In the genomic region with DNA sequence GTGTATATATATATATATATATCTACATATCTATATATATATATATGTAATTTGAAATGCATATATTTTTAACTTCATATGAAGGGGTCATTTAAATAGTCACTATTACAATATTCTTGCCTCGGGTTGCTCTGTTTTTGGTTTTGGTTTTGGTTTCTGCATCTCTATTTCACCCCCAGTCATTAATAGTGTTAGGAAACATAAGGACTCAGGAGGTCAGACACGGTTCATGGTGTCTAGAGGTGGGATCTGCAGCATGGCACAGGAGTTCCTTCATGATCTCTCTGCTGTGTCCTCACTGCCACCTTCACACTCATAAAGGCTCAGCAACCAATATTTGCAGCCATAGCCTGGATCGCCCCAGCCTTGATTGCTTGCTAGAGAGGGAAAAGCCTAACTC, we compare ENCODE assay signal across 18 cellular contexts. TPM values are rescaled to one million over a fixed set of nuclear protein-coding genes. Genes with fewer than 3 reads are reported as not detected.
DNase-seq lines count a peak whose midpoint lies in the region; ATAC-seq and TF ChIP-seq lines count a peak whose summit lies in the region.
"Had no signal": no experiment of that assay in that cellular context is flagged by ENCODE, and none has a peak within 500 bp of the region (broad histone marks: within the 10 kb centered on the region; RNA-seq: fewer than 3 reads in every experiment).

No MANE protein-coding gene starts in this region.

- no peak for ATAC-seq in activated CD8-positive, alpha-beta T cell treated with anti-CD3 and anti-CD28 coated beads, Interleukin-2, amount 10 ng/mL, durations not matched to agents 7 days and 5 days
- ATAC-seq in naive thymus-derived CD4-positive, alpha-beta T cell: no peak
- ATAC-seq: A549 had no signal

- H3K4me1 Mint-ChIP-seq in activated CD4-positive, alpha-beta memory T cell treated with anti-CD3 and anti-CD28 coated beads for 36 hours (ENCODE audit: low read depth): peaks cover 46% of the 10 kb centered on the region
- peaks cover 33% of the 10 kb centered on the region for H3K4me1 Mint-ChIP-seq in activated CD4-positive, alpha-beta memory T cell treated with anti-CD3 and anti-CD28 coated beads, Interleukin-2, amount 10 ng/mL, durations not matched to agents 7 days and 5 days
- H3K4me1 Mint-ChIP-seq in CD8-positive, alpha-beta memory T cell: peaks cover 25 to 56% (median 56%) of the 10 kb centered on the region in 3 donors
- H3K4me1 Mint-ChIP-seq in activated CD8-positive, alpha-beta T cell treated with anti-CD3 and anti-CD28 coated beads, Interleukin-2, amount 10 ng/mL, durations not matched to agents 7 days and 5 days (ENCODE audit: low read depth): peaks cover 44% of the 10 kb centered on the region
- H3K4me1 Mint-ChIP-seq in naive thymus-derived CD4-positive, alpha-beta T cell: peaks cover 7 to 32% (median 19%) of the 10 kb centered on the region in 7 donors

- peaks cover 14% of the 10 kb centered on the region for H3K4me1 ChIP-seq in CD8-positive, alpha-beta memory T cell (ENCODE audit: insufficient read depth, low read length)
- peaks cover 10 to 13% of the 10 kb centered on the region in 2 donors for H3K4me1 ChIP-seq in naive thymus-derived CD4-positive, alpha-beta T cell (ENCODE audit: control insufficient read depth in 2 of 2, insufficient read depth in 2 of 2, low read length in 2 of 2)
- H3K4me1 ChIP-seq in sigmoid colon: no peaks in the 10 kb centered on the region
- H3K4me1 ChIP-seq: A549 had no signal

- no peak overlapping the region for H3K27ac ChIP-seq in CD8-positive, alpha-beta memory T cell (ENCODE audit: low read depth, low read length)
- H3K27ac ChIP-seq in naive thymus-derived CD4-positive, alpha-beta T cell (ENCODE audit: low read depth, low read length): no peak overlapping the region
- H3K27ac ChIP-seq in sigmoid colon: no peak overlapping the region
- H3K27ac ChIP-seq: A549 had no signal

- POLR2A ChIA-PET in activated CD4-positive, alpha-beta memory T cell treated with anti-CD3 and anti-CD28 coated beads for 36 hours (lab: Charles Lee): no interaction called here
- POLR2A ChIA-PET in activated CD4-positive, alpha-beta memory T cell treated with anti-CD3 and anti-CD28 coated beads, Interleukin-2, amount 10 ng/mL, durations not matched to agents 7 days and 5 days (lab: Charles Lee): interaction anchor here (0.6 to 2.1 kb wide), 3 partner anchors 10 to 64 kb away, joined by 3 to 7 read pairs (median 3); no protein-coding TSS in a partner anchor
- POLR2A ChIA-PET in CD8-positive, alpha-beta memory T cell (lab: Charles Lee): no interaction called here
- POLR2A ChIA-PET in activated CD8-positive, alpha-beta T cell treated with anti-CD3 and anti-CD28 coated beads, Interleukin-2, amount 10 ng/mL, durations not matched to agents 7 days and 5 days (lab: Charles Lee): interaction anchor here (1.0 kb wide), 1 partner anchor 48 kb away, joined by 3 read pairs; a partner anchor contains a TSS
- POLR2A ChIA-PET in naive thymus-derived CD4-positive, alpha-beta T cell (lab: Charles Lee): interaction anchor here (1.4 kb wide), 1 partner anchor 59 kb away, joined by 4 read pairs; no protein-coding TSS in a partner anchor

- CTCF ChIA-PET in activated CD4-positive, alpha-beta memory T cell treated with anti-CD3 and anti-CD28 coated beads for 36 hours (lab: Charles Lee): interaction anchor here (0.8 to 1.6 kb wide), 3 partner anchors 23 to 90 kb away, joined by 3 to 4 read pairs (median 4); no protein-coding TSS in a partner anchor
- CTCF ChIA-PET in activated CD4-positive, alpha-beta memory T cell treated with anti-CD3 and anti-CD28 coated beads, Interleukin-2, amount 10 ng/mL, durations not matched to agents 7 days and 5 days (lab: Charles Lee): interaction anchor here (1.4 kb wide), 1 partner anchor 23 kb away, joined by 3 read pairs; no protein-coding TSS in a partner anchor
- CTCF ChIA-PET in CD8-positive, alpha-beta memory T cell (lab: Charles Lee): interaction anchor here (0.8 kb wide), 1 partner anchor 90 kb away, joined by 3 read pairs; no protein-coding TSS in a partner anchor
- CTCF ChIA-PET in activated CD8-positive, alpha-beta T cell treated with anti-CD3 and anti-CD28 coated beads, Interleukin-2, amount 10 ng/mL, durations not matched to agents 7 days and 5 days (lab: Charles Lee): interaction anchor here (0.7 to 3.0 kb wide), 2 partner anchors 23 to 89 kb away, joined by 3 to 10 read pairs; no protein-coding TSS in a partner anchor
- CTCF ChIA-PET in naive thymus-derived CD4-positive, alpha-beta T cell (lab: Charles Lee): no interaction called here

- peaks cover 80% of the 10 kb centered on the region for H3K36me3 ChIP-seq in CD8-positive, alpha-beta memory T cell (ENCODE audit: insufficient read depth, low read length)
- H3K36me3 ChIP-seq in naive thymus-derived CD4-positive, alpha-beta T cell (ENCODE audit: control insufficient read depth in 2 of 3, insufficient read depth in 3 of 3, low read length in 3 of 3): peaks cover 55 to 88% (median 70%) of the 10 kb centered on the region in 3 experiments
- H3K36me3 ChIP-seq in sigmoid colon: no peaks in the 10 kb centered on the region
- H3K36me3 ChIP-seq: MG63 had no signal

- intact Hi-C loops in activated CD4-positive, alpha-beta memory T cell treated with anti-CD3 and anti-CD28 coated beads for 36 hours (cut with micrococcal nuclease): no loop called here
- intact Hi-C loops in naive thymus-derived CD4-positive, alpha-beta T cell (cut with micrococcal nuclease): no loop called here
- intact Hi-C loops in sigmoid colon (cut with DNase I): no loop called here

- peaks cover 87% of the 10 kb centered on the region for H3K36me3 Mint-ChIP-seq in activated CD4-positive, alpha-beta memory T cell treated with anti-CD3 and anti-CD28 coated beads for 36 hours
- H3K36me3 Mint-ChIP-seq in activated CD4-positive, alpha-beta memory T cell treated with anti-CD3 and anti-CD28 coated beads, Interleukin-2, amount 10 ng/mL, durations not matched to agents 7 days and 5 days (ENCODE audit: low read depth): peaks cover 91% of the 10 kb centered on the region
- H3K36me3 Mint-ChIP-seq in CD8-positive, alpha-beta memory T cell: peaks cover 29 to 87% (median 49%) of the 10 kb centered on the region in 3 donors
- H3K36me3 Mint-ChIP-seq in activated CD8-positive, alpha-beta T cell treated with anti-CD3 and anti-CD28 coated beads, Interleukin-2, amount 10 ng/mL, durations not matched to agents 7 days and 5 days (ENCODE audit: low read depth): peaks cover 94% of the 10 kb centered on the region
- peaks cover 29 to 83% (median 82%) of the 10 kb centered on the region in 5 donors for H3K36me3 Mint-ChIP-seq in naive thymus-derived CD4-positive, alpha-beta T cell

- no peak overlapping the region for H3K4me3 ChIP-seq in CD8-positive, alpha-beta memory T cell (ENCODE audit: low read length)
- H3K4me3 ChIP-seq in naive thymus-derived CD4-positive, alpha-beta T cell (ENCODE audit: low read length): no peak overlapping the region
- H3K4me3 ChIP-seq in sigmoid colon: no peak overlapping the region
- H3K4me3 ChIP-seq: A549, MG63 had no signal

- H3K9me3 ChIP-seq in CD8-positive, alpha-beta memory T cell (ENCODE audit: low read length): no peaks in the 10 kb centered on the region
- no peaks in the 10 kb centered on the region for H3K9me3 ChIP-seq in naive thymus-derived CD4-positive, alpha-beta T cell (ENCODE audit: control insufficient read depth in 2 of 3, low read length in 3 of 3)
- no peaks in the 10 kb centered on the region for H3K9me3 ChIP-seq in sigmoid colon
- H3K9me3 ChIP-seq: A549, MG63 had no signal

- no peak overlapping the region for H3K4me3 Mint-ChIP-seq in activated CD4-positive, alpha-beta memory T cell treated with anti-CD3 and anti-CD28 coated beads for 36 hours
- H3K4me3 Mint-ChIP-seq in activated CD4-positive, alpha-beta memory T cell treated with anti-CD3 and anti-CD28 coated beads, Interleukin-2, amount 10 ng/mL, durations not matched to agents 7 days and 5 days: no peak overlapping the region
- no peak overlapping the region for H3K4me3 Mint-ChIP-seq in CD8-positive, alpha-beta memory T cell
- H3K4me3 Mint-ChIP-seq in activated CD8-positive, alpha-beta T cell treated with anti-CD3 and anti-CD28 coated beads, Interleukin-2, amount 10 ng/mL, durations not matched to agents 7 days and 5 days: no peak overlapping the region
- peak overlapping the region in 1 of 10 donors; percentile 34 for H3K4me3 Mint-ChIP-seq in naive thymus-derived CD4-positive, alpha-beta T cell

- H3K27me3 Mint-ChIP-seq in activated CD4-positive, alpha-beta memory T cell treated with anti-CD3 and anti-CD28 coated beads for 36 hours: no peaks in the 10 kb centered on the region
- no peaks in the 10 kb centered on the region for H3K27me3 Mint-ChIP-seq in activated CD4-positive, alpha-beta memory T cell treated with anti-CD3 and anti-CD28 coated beads, Interleukin-2, amount 10 ng/mL, durations not matched to agents 7 days and 5 days
- H3K27me3 Mint-ChIP-seq in CD8-positive, alpha-beta memory T cell: no peaks in the 10 kb centered on the region
- no peaks in the 10 kb centered on the region for H3K27me3 Mint-ChIP-seq in activated CD8-positive, alpha-beta T cell treated with anti-CD3 and anti-CD28 coated beads, Interleukin-2, amount 10 ng/mL, durations not matched to agents 7 days and 5 days (ENCODE audit: low read depth)
- H3K27me3 Mint-ChIP-seq in naive thymus-derived CD4-positive, alpha-beta T cell: no peaks in the 10 kb centered on the region

- H3K9me3 Mint-ChIP-seq in activated CD4-positive, alpha-beta memory T cell treated with anti-CD3 and anti-CD28 coated beads for 36 hours: peaks cover 4% of the 10 kb centered on the region
- peaks cover 9% of the 10 kb centered on the region for H3K9me3 Mint-ChIP-seq in activated CD4-positive, alpha-beta memory T cell treated with anti-CD3 and anti-CD28 coated beads, Interleukin-2, amount 10 ng/mL, durations not matched to agents 7 days and 5 days
- H3K9me3 Mint-ChIP-seq in CD8-positive, alpha-beta memory T cell: peaks cover 0 to 2% (median 0%) of the 10 kb centered on the region in 5 donors
- H3K9me3 Mint-ChIP-seq in activated CD8-positive, alpha-beta T cell treated with anti-CD3 and anti-CD28 coated beads, Interleukin-2, amount 10 ng/mL, durations not matched to agents 7 days and 5 days (ENCODE audit: insufficient read depth): peaks cover 15% of the 10 kb centered on the region
- H3K9me3 Mint-ChIP-seq in naive thymus-derived CD4-positive, alpha-beta T cell: peaks cover 0 to 15% (median 4%) of the 10 kb centered on the region in 11 donors

- no peak for TF ChIP-seq CTCF in sigmoid colon (IDR thresholded peaks at IDR 0.05)

- no peak for DNase-seq in activated CD4-positive, alpha-beta memory T cell treated with anti-CD3 and anti-CD28 coated beads for 36 hours
- no peak for DNase-seq in activated CD4-positive, alpha-beta memory T cell treated with anti-CD3 and anti-CD28 coated beads, Interleukin-2, amount 10 ng/mL, durations not matched to agents 7 days and 5 days
- DNase-seq in CD8-positive, alpha-beta memory T cell: no peak
- DNase-seq in activated CD8-positive, alpha-beta T cell treated with anti-CD3 and anti-CD28 coated beads, Interleukin-2, amount 10 ng/mL, durations not matched to agents 7 days and 5 days: peak; percentile 20
- DNase-seq in naive thymus-derived CD4-positive, alpha-beta T cell: no peak
- DNase-seq in sigmoid colon (no peak), AG08396 (ENCODE audit: low spot score) (no peak)
- no peak for DNase-seq in activated CD4-positive, CD25-positive, alpha-beta regulatory T cell treated with anti-CD3 and anti-CD28 coated beads, Interleukin-2, amount 50 U/mL, for 72 hours
- DNase-seq: C1 segment of cervical spinal cord, COR-L47, MG63, NCI-H1105, NCI-H1694 treated with DMSO at 0.1 percent for 48 hours, NCI-H226, NCI-H526 treated with DMSO at 0.1 percent for 48 hours, RPMI8226, SIG-M5 had no signal

- H3K27me3 ChIP-seq in CD8-positive, alpha-beta memory T cell (ENCODE audit: insufficient read depth, low read length, poor library complexity, severe bottlenecking): no peaks in the 10 kb centered on the region
- no peaks in the 10 kb centered on the region for H3K27me3 ChIP-seq in naive thymus-derived CD4-positive, alpha-beta T cell (ENCODE audit: control insufficient read depth in 2 of 2, insufficient read depth in 2 of 2, low read length in 2 of 2)
- no peaks in the 10 kb centered on the region for H3K27me3 ChIP-seq in sigmoid colon

- no peak for TF ChIP-seq POLR2A in sigmoid colon (IDR thresholded peaks at IDR 0.05)

- peak overlapping the region; percentile 30 for H3K27ac Mint-ChIP-seq in activated CD4-positive, alpha-beta memory T cell treated with anti-CD3 and anti-CD28 coated beads for 36 hours
- H3K27ac Mint-ChIP-seq in activated CD4-positive, alpha-beta memory T cell treated with anti-CD3 and anti-CD28 coated beads, Interleukin-2, amount 10 ng/mL, durations not matched to agents 7 days and 5 days: no peak overlapping the region
- H3K27ac Mint-ChIP-seq in CD8-positive, alpha-beta memory T cell: peak overlapping the region in 7 of 8 donors; percentile 34 to 95 (median 64)
- H3K27ac Mint-ChIP-seq in activated CD8-positive, alpha-beta T cell treated with anti-CD3 and anti-CD28 coated beads, Interleukin-2, amount 10 ng/mL, durations not matched to agents 7 days and 5 days: peak overlapping the region; percentile 19
- peak overlapping the region in 5 of 9 donors; percentile 3 to 58 (median 34) for H3K27ac Mint-ChIP-seq in naive thymus-derived CD4-positive, alpha-beta T cell

- no peak for TF ChIP-seq EP300 in sigmoid colon (IDR thresholded peaks at IDR 0.05)

- 60 to 72% methylated on average over 3 of the region's 3 CpGs for WGBS in sigmoid colon, 2 donors

RNA-seq across cellular contexts. Expression of a gene that starts 16.6 kb away (rescaled TPM):
- not detected for total RNA-seq in activated CD4-positive, alpha-beta memory T cell treated with anti-CD3 and anti-CD28 coated beads for 36 hours
- not detected for total RNA-seq in activated CD4-positive, alpha-beta memory T cell treated with anti-CD3 and anti-CD28 coated beads, Interleukin-2, amount 10 ng/mL, durations not matched to agents 7 days and 5 days
- not detected for total RNA-seq in CD8-positive, alpha-beta memory T cell
- 0.99 TPM for polyA plus RNA-seq in CD8-positive, alpha-beta memory T cell
- total RNA-seq in activated CD8-positive, alpha-beta T cell treated with anti-CD3 and anti-CD28 coated beads, Interleukin-2, amount 10 ng/mL, durations not matched to agents 7 days and 5 days: not detected
- not detected for total RNA-seq in naive thymus-derived CD4-positive, alpha-beta T cell
- polyA plus RNA-seq in naive thymus-derived CD4-positive, alpha-beta T cell: 1 to 10 TPM; 1.6 to 2.0 TPM
- total RNA-seq in sigmoid colon: not detected
- not detected for polyA plus RNA-seq in sigmoid colon
- polyA plus RNA-seq: A549 had no signal

RNA-seq across cellular contexts. Expression of a gene that starts 48.2 kb away (rescaled TPM):
- total RNA-seq in activated CD4-positive, alpha-beta memory T cell treated with anti-CD3 and anti-CD28 coated beads for 36 hours: 100 to 1,000 TPM; 212 to 213 TPM
- 100 to 1,000 TPM; 304 to 313 TPM for total RNA-seq in activated CD4-positive, alpha-beta memory T cell treated with anti-CD3 and anti-CD28 coated beads, Interleukin-2, amount 10 ng/mL, durations not matched to agents 7 days and 5 days
- total RNA-seq in CD8-positive, alpha-beta memory T cell: 100 to 1,000 TPM; 219 to 224 TPM
- 288 TPM for polyA plus RNA-seq in CD8-positive, alpha-beta memory T cell
- total RNA-seq in activated CD8-positive, alpha-beta T cell treated with anti-CD3 and anti-CD28 coated beads, Interleukin-2, amount 10 ng/mL, durations not matched to agents 7 days and 5 days: 100 to 1,000 TPM; 386 TPM
- 100 to 1,000 TPM; 291 to 414 (median 306) TPM for total RNA-seq in naive thymus-derived CD4-positive, alpha-beta T cell
- 100 to 1,000 TPM; 189 to 295 TPM for polyA plus RNA-seq in naive thymus-derived CD4-positive, alpha-beta T cell
- 10 to 100 TPM; 10.2 to 17.2 (median 13.6) TPM for total RNA-seq in sigmoid colon
- polyA plus RNA-seq in sigmoid colon: 10 to 100 TPM in 1 of 3 donors, 1 to 10 TPM in 2; 5.4 to 22.3 (median 8.6) TPM
- polyA plus RNA-seq: A549 had no signal

Comparison
In these comparisons a context has a peak if more than half of its experiments do, and no peak if none do; other contexts are left out.
1. POLR2A ChIA-PET loops: an anchor here in activated CD4-positive, alpha-beta memory T cell treated with anti-CD3 and anti-CD28 coated beads, Interleukin-2, amount 10 ng/mL, durations not matched to agents 7 days and 5 days (0.6 to 2.1 kb wide), activated CD8-positive, alpha-beta T cell treated with anti-CD3 and anti-CD28 coated beads, Interleukin-2, amount 10 ng/mL, durations not matched to agents 7 days and 5 days (1.0 kb wide) and naive thymus-derived CD4-positive, alpha-beta T cell (1.4 kb wide); none called in activated CD4-positive, alpha-beta memory T cell treated with anti-CD3 and anti-CD28 coated beads for 36 hours and CD8-positive, alpha-beta memory T cell.
2. RNA of a gene that starts 48.2 kb away (total RNA-seq): 386 TPM in activated CD8-positive, alpha-beta T cell treated with anti-CD3 and anti-CD28 coated beads, Interleukin-2, amount 10 ng/mL, durations not matched to agents 7 days and 5 days, 304 to 313 TPM in activated CD4-positive, alpha-beta memory T cell treated with anti-CD3 and anti-CD28 coated beads, Interleukin-2, amount 10 ng/mL, durations not matched to agents 7 days and 5 days, 291 to 414 TPM in naive thymus-derived CD4-positive, alpha-beta T cell, 219 to 224 TPM in CD8-positive, alpha-beta memory T cell and 212 to 213 TPM in activated CD4-positive, alpha-beta memory T cell treated with anti-CD3 and anti-CD28 coated beads for 36 hours; 10.2 to 17.2 TPM in sigmoid colon; every median in the first group is over 10 times any median in the second.